1 cellular context compared by ENCODE assay signal in genomic region chr18:58262581-58262980, GRCh38.
TF ChIP-seq lines count a peak whose summit lies in the region.

No MANE protein-coding gene starts in this region.

TF ChIP-seq in WTC11, 78 proteins besides CTCF, POLR2A, EP300 and RAD21 (continued from another document):
- no peak for TF ChIP-seq ZNF532 (CRISPR knock-in tag; IDR thresholded peaks at IDR 0.05; ENCODE audit: borderline replicate concordance)
- TF ChIP-seq CDX4 (CRISPR knock-in tag; IDR thresholded peaks at IDR 0.05; ENCODE audit: borderline replicate concordance): no peak
- no peak for TF ChIP-seq AFF4 (CRISPR knock-in tag; IDR thresholded peaks at IDR 0.05; ENCODE audit: borderline replicate concordance)
- no peak for TF ChIP-seq NR1H2 (CRISPR knock-in tag; IDR thresholded peaks at IDR 0.05)
- TF ChIP-seq NR3C1 (CRISPR knock-in tag; conservative IDR thresholded peaks at IDR 0.05; ENCODE audit: low read depth): no peak
- TF ChIP-seq TP53 (CRISPR knock-in tag; IDR thresholded peaks at IDR 0.05): no peak
- no peak for TF ChIP-seq IRF2 (CRISPR knock-in tag; IDR thresholded peaks at IDR 0.05; ENCODE audit: borderline replicate concordance, low read depth)
- TF ChIP-seq ERG (CRISPR knock-in tag; IDR thresholded peaks at IDR 0.05): no peak
- no peak for TF ChIP-seq ZNF317 (CRISPR knock-in tag; IDR thresholded peaks at IDR 0.05; ENCODE audit: borderline replicate concordance, low read depth)
- TF ChIP-seq ZSCAN18 (CRISPR knock-in tag; IDR thresholded peaks at IDR 0.05): no peak
- TF ChIP-seq ZBTB43 (CRISPR knock-in tag; IDR thresholded peaks at IDR 0.05): no peak
- TF ChIP-seq FOXJ3 (CRISPR knock-in tag; IDR thresholded peaks at IDR 0.05; ENCODE audit: borderline replicate concordance): no peak
- no peak for TF ChIP-seq PRDM15 (CRISPR knock-in tag; IDR thresholded peaks at IDR 0.05)
- TF ChIP-seq ATF6 (CRISPR knock-in tag; IDR thresholded peaks at IDR 0.05): no peak
- no peak for TF ChIP-seq TCF7 (CRISPR knock-in tag; IDR thresholded peaks at IDR 0.05; ENCODE audit: low read depth)
